Comparison of ENCODE assay signal across 22 cellular contexts in the genomic region with DNA sequence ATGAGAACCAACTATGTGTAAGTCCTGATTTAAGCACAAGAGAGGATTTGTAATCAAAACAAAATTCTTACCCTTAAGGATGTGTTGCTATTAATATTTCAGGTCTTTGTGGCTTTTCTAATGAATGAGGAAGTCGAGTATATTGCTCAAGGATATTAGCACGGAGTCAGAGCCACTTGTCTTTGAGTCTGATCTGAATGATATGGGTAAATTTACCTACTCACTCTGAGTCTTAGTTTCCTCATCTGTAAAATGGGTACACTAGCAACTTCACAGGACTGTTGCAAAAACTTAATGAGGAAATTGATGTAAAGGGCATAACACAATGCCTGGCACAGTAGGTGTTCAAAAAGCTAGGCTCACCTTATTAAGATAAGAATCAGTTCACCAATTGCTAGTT.
"Had no signal": no experiment of that assay in that cellular context is flagged by ENCODE, and none has a peak within 500 bp of the region (broad histone marks: within the 10 kb centered on the region; RNA-seq: fewer than 3 reads in every experiment).

No MANE protein-coding gene starts in this region.

- H3K27me3 ChIP-seq: esophagus muscularis mucosa, right atrium auricular region, suprapubic skin, transverse colon had no signal

- DNase-seq: activated CD4-positive, alpha-beta T cell treated with anti-CD3 and anti-CD28 coated beads for 1 hour; activated CD4-positive, alpha-beta T cell treated with anti-CD3 and anti-CD28 coated beads, Interleukin-2, amount 50 U/mL, for 4 hours; activated gamma-delta T cell; effector CD8-positive, alpha-beta T cell; immature natural killer cell; kidney glomerular epithelial cell; left ventricle myocardium superior; naive B cell; stimulated activated naive CD8-positive, alpha-beta T cell treated with anti-CD3 and anti-CD28 coated beads, Interleukin-15, amount 100 ng/mL, for 72 hours; transverse colon; WERI-Rb-1 had no signal

- H3K4me1 Mint-ChIP-seq: immature natural killer cell; memory B cell; naive B cell; stimulated activated naive CD8-positive, alpha-beta T cell treated with anti-CD3 and anti-CD28 coated beads, Interleukin-15, amount 100 ng/mL, for 72 hours had no signal

- H3K4me3 ChIP-seq: esophagus muscularis mucosa, prostate gland, right atrium auricular region, suprapubic skin, transverse colon had no signal

- H3K27ac ChIP-seq: esophagus muscularis mucosa, prostate gland, right atrium auricular region, skin epidermis, suprapubic skin, transverse colon, WERI-Rb-1 had no signal

- FAIRE-seq: bronchial epithelial cell had no signal

- H3K27ac Mint-ChIP-seq: activated naive CD8-positive, alpha-beta T cell; immature natural killer cell; memory B cell; naive B cell; stimulated activated naive CD8-positive, alpha-beta T cell treated with anti-CD3 and anti-CD28 coated beads, Interleukin-15, amount 100 ng/mL, for 72 hours; T-helper 1 cell treated with Interleukin-12 subunit alpha and Interleukin-12 subunit beta and Interleukin-4 antibody, amounts not matched to agents 30 μg/mL and 1 μg/mL, for 36 hours had no signal

- H3K27me3 Mint-ChIP-seq: dendritic cell treated with granulocyte-macrophage colony-stimulating factor and Interleukin-4, amounts not matched to agents 40 ng/mL and 50 ng/mL, for 4 days; stimulated activated naive CD8-positive, alpha-beta T cell treated with anti-CD3 and anti-CD28 coated beads, Interleukin-15, amount 100 ng/mL, for 72 hours had no signal

- ATAC-seq: left ventricle myocardium superior; stimulated activated naive CD8-positive, alpha-beta T cell treated with anti-CD3 and anti-CD28 coated beads, Interleukin-15, amount 100 ng/mL, for 72 hours had no signal

- H3K9me3 Mint-ChIP-seq: T-helper 1 cell treated with Interleukin-12 subunit alpha and Interleukin-12 subunit beta and Interleukin-4 antibody, amounts not matched to agents 30 μg/mL and 1 μg/mL, for 36 hours had no signal

- H3K36me3 Mint-ChIP-seq: activated naive CD8-positive, alpha-beta T cell; immature natural killer cell; memory B cell; naive B cell had no signal

- H3K4me1 ChIP-seq: esophagus muscularis mucosa, prostate gland, right atrium auricular region, suprapubic skin, transverse colon had no signal

- H3K9me3 ChIP-seq: esophagus muscularis mucosa, prostate gland, right atrium auricular region, suprapubic skin, transverse colon had no signal

- H3K4me3 Mint-ChIP-seq: activated naive CD8-positive, alpha-beta T cell; dendritic cell treated with granulocyte-macrophage colony-stimulating factor and Interleukin-4, amounts not matched to agents 40 ng/mL and 50 ng/mL, for 4 days; immature natural killer cell; memory B cell; naive B cell; neural crest cell; stimulated activated naive CD8-positive, alpha-beta T cell treated with anti-CD3 and anti-CD28 coated beads, Interleukin-15, amount 100 ng/mL, for 72 hours; T-helper 1 cell treated with Interleukin-12 subunit alpha and Interleukin-12 subunit beta and Interleukin-4 antibody, amounts not matched to agents 30 μg/mL and 1 μg/mL, for 36 hours had no signal

- H3K36me3 ChIP-seq: esophagus muscularis mucosa, prostate gland, right atrium auricular region, suprapubic skin, transverse colon, WERI-Rb-1 had no signal
